In the genomic region with DNA sequence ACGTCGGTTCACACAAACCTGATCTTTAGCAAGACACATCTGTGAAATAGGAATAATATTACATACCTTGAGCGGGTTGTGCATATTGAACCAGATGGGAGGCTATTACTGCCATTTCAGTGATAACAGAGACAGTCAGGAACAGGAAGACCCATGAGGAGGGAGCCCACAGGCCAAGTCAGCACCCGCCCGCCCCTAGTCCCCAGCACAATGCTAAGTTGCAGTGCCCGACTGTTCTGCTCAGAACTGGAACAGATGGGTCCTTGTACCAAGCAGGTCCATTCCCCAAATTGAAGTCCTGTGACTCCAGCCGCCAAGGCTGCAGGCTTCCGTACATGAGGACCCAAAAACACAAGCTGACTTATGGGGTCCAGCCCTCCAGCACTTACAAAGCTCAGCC, we compare ENCODE assay signal across 14 cellular contexts. TPM values are rescaled to one million over a fixed set of nuclear protein-coding genes. Genes with fewer than 3 reads are reported as not detected.
DNase-seq lines count a peak whose midpoint lies in the region; ATAC-seq and TF ChIP-seq lines count a peak whose summit lies in the region.
"Had no signal": no experiment of that assay in that cellular context is flagged by ENCODE, and none has a peak within 500 bp of the region (broad histone marks: within the 10 kb centered on the region; RNA-seq: fewer than 3 reads in every experiment).

No MANE protein-coding gene starts in this region.

- peak overlapping the region; percentile 73 for H3K4me3 Mint-ChIP-seq in activated B cell treated with CpG ODN at 0.5 μM for 24 hours
- no peak overlapping the region for H3K4me3 Mint-ChIP-seq in chondrocyte (ENCODE audit: unreplicated experiment)

- H3K9me3 Mint-ChIP-seq in activated B cell treated with CpG ODN at 0.5 μM for 24 hours (no peaks in the 10 kb centered on the region), chondrocyte (ENCODE audit: low read depth) (no peaks in the 10 kb centered on the region)

- peaks cover 0 to 10% (median 0%) of the 10 kb centered on the region in 11 experiments; a peak in 1 of 22 replicates for H3K36me3 ChIP-seq in BLaER1 treated with 17β-estradiol and CSF1 and Interleukin-3, amounts not matched to agents 10 nM and 100 nM
- peaks cover 13% of the 10 kb centered on the region; the same call in 1 of the 2 replicates for H3K36me3 ChIP-seq in DND-41 (ENCODE audit: insufficient read depth, low read length)
- H3K36me3 ChIP-seq: pancreas had no signal

- H3K36me3 Mint-ChIP-seq in activated B cell treated with CpG ODN at 0.5 μM for 24 hours (ENCODE audit: low read depth) (peaks cover 95% of the 10 kb centered on the region), chondrocyte (ENCODE audit: low read depth) (peaks cover 9% of the 10 kb centered on the region)

- H4K20me1 ChIP-seq in BLaER1 treated with 17β-estradiol and CSF1 and Interleukin-3, amounts not matched to agents 10 nM and 100 nM = peaks cover 0 to 34% (median 0%) of the 10 kb centered on the region in 11 experiments; a peak in 8 of 22 replicates
- H4K20me1 ChIP-seq in DND-41 (ENCODE audit: insufficient read depth, low read length) = no peaks in the 10 kb centered on the region

- H3K9ac ChIP-seq in BLaER1 treated with 17β-estradiol and CSF1 and Interleukin-3, amounts not matched to agents 10 nM and 100 nM = peak overlapping the region in 1 of 11 experiments; percentile 1; a peak in 1 of 22 replicates
- H3K9ac ChIP-seq in DND-41 (ENCODE audit: low read depth, low read length) = peak overlapping the region; percentile 63

- peak overlapping the region; percentile 55 for H2AFZ ChIP-seq in DND-41 (ENCODE audit: low read depth, low read length)

- no peaks in the 10 kb centered on the region for H3K9me3 ChIP-seq in BLaER1 treated with 17β-estradiol and CSF1 and Interleukin-3, amounts not matched to agents 10 nM and 100 nM (replicated peaks in 1 of 11)
- H3K9me3 ChIP-seq in DND-41 (ENCODE audit: insufficient read depth, low read length, severe bottlenecking) = no peaks in the 10 kb centered on the region
- H3K9me3 ChIP-seq: mucosa of descending colon, pancreas, tibial artery had no signal

- H3K27ac Mint-ChIP-seq in activated B cell treated with CpG ODN at 0.5 μM for 24 hours = peak overlapping the region; percentile 98
- no peak overlapping the region for H3K27ac Mint-ChIP-seq in chondrocyte (ENCODE audit: unreplicated experiment)

- CTCF ChIA-PET in activated B cell treated with CpG ODN at 0.5 μM for 24 hours (lab: Charles Lee) = no interaction called here

- H3K4me3 ChIP-seq in BLaER1 treated with 17β-estradiol and CSF1 and Interleukin-3, amounts not matched to agents 10 nM and 100 nM = no peak overlapping the region
- H3K4me3 ChIP-seq in DND-41 (ENCODE audit: low read depth in 1 of 2, low read length in 2 of 2) = peak overlapping the region in 1 of 2 experiments; percentile 47; a peak in 2 of 4 replicates
- H3K4me3 ChIP-seq: mucosa of descending colon, pancreas, tibial artery had no signal

- H3K27ac ChIP-seq in BLaER1 treated with 17β-estradiol and CSF1 and Interleukin-3, amounts not matched to agents 10 nM and 100 nM = no peak overlapping the region
- peak overlapping the region; percentile 98 for H3K27ac ChIP-seq in DND-41 (ENCODE audit: low read length)

- H3K4me1 Mint-ChIP-seq in activated B cell treated with CpG ODN at 0.5 μM for 24 hours = peaks cover 100% of the 10 kb centered on the region
- H3K4me1 Mint-ChIP-seq in chondrocyte (ENCODE audit: low read depth) = peaks cover 44% of the 10 kb centered on the region

- no peaks in the 10 kb centered on the region for H3K27me3 ChIP-seq in BLaER1 treated with 17β-estradiol and CSF1 and Interleukin-3, amounts not matched to agents 10 nM and 100 nM
- H3K27me3 ChIP-seq in DND-41 (ENCODE audit: insufficient read depth, low read length, poor library complexity) = no peaks in the 10 kb centered on the region
- H3K27me3 ChIP-seq: pancreas, tibial artery had no signal

- peak overlapping the region; percentile 26 to 87 (median 72); a peak in 21 of 22 replicates for H3K4me2 ChIP-seq in BLaER1 treated with 17β-estradiol and CSF1 and Interleukin-3, amounts not matched to agents 10 nM and 100 nM
- H3K4me2 ChIP-seq in DND-41 (ENCODE audit: insufficient read depth, low read length) = peak overlapping the region; percentile 66

- H3K27me3 Mint-ChIP-seq in activated B cell treated with CpG ODN at 0.5 μM for 24 hours (no peaks in the 10 kb centered on the region), chondrocyte (ENCODE audit: low read depth) (no peaks in the 10 kb centered on the region)

- H3K4me1 ChIP-seq in BLaER1 treated with 17β-estradiol and CSF1 and Interleukin-3, amounts not matched to agents 10 nM and 100 nM = peaks cover 32 to 60% (median 55%) of the 10 kb centered on the region in 10 experiments
- peaks cover 69% of the 10 kb centered on the region for H3K4me1 ChIP-seq in DND-41 (ENCODE audit: insufficient read depth, low read length)

- TF ChIP-seq CTCF in DND-41 (IDR thresholded peaks at IDR 0.05; ENCODE audit: borderline replicate concordance, extremely low read depth, low read length, poor library complexity, severe bottlenecking) (no peak), activated B cell treated with CpG ODN at 0.5 μM for 24 hours (IDR thresholded peaks at IDR 0.05) (no peak), chondrocyte (IDR thresholded peaks at IDR 0.05) (no peak)

- intact Hi-C loops in activated B cell treated with CpG ODN at 0.5 μM for 24 hours (cut with micrococcal nuclease) = no loop called here

- peaks cover 19% of the 10 kb centered on the region; the same call in 1 of the 2 replicates for H3K79me2 ChIP-seq in DND-41 (ENCODE audit: insufficient read depth, low read length)

- POLR2A ChIA-PET in activated B cell treated with CpG ODN at 0.5 μM for 24 hours (lab: Charles Lee) = interaction anchor here (0.6 to 2.0 kb wide), 5 partner anchors 14 to 115 kb away, joined by 3 to 25 read pairs (median 3); no protein-coding TSS in a partner anchor

- ATAC-seq in DND-41 (ENCODE audit: insufficient read depth, low read depth) (peak; percentile 57), activated B cell treated with CpG ODN at 0.5 μM for 24 hours (ENCODE audit: low read depth) (no peak), GM21360 (IDR thresholded peaks at IDR 0.05; ENCODE audit: unreplicated experiment) (no peak), HG03108 (IDR thresholded peaks at IDR 0.05; ENCODE audit: unreplicated experiment) (no peak), GM21423 (IDR thresholded peaks at IDR 0.05; ENCODE audit: unreplicated experiment) (no peak)
- ATAC-seq: Panc1 had no signal

- peak; percentile 60 for DNase-seq in DND-41
- no peak for DNase-seq in activated B cell treated with CpG ODN at 0.5 μM for 24 hours
- peak; percentile 35 for DNase-seq in chondrocyte (ENCODE audit: low spot score)
- no peak for DNase-seq in NCI-H1417 (lab: John Stamatoyannopoulos, UW)
- DNase-seq: amygdala had no signal

RNA-seq across cellular contexts. Expression of a gene that starts 9.3 kb away (rescaled TPM):
- 198 and 199 TPM in 2 replicates for total RNA-seq in activated B cell treated with CpG ODN at 0.5 μM for 24 hours
- total RNA-seq in chondrocyte = 0.07 to 0.27 TPM in 2 of 3 replicates, not detected in the other
- total RNA-seq: cerebellum had no signal

RNA-seq across cellular contexts. Expression of a gene that starts 32.8 kb away (rescaled TPM):
- total RNA-seq in activated B cell treated with CpG ODN at 0.5 μM for 24 hours (20.4 and 21.9 TPM in 2 replicates), chondrocyte (131 to 145 TPM (median 138 TPM) in 3 replicates)

Comparison
In these comparisons a context has a peak if more than half of its experiments do, and no peak if none do; other contexts are left out.
1. DNase-seq: peak in DND-41 (single experiment) and chondrocyte (single experiment); none in activated B cell treated with CpG ODN at 0.5 μM for 24 hours (single experiment) and NCI-H1417 (0 of 3).
2. RNA of a gene that starts 9.3 kb away (total RNA-seq): 198 to 199 TPM in activated B cell treated with CpG ODN at 0.5 μM for 24 hours; 0.07 to 0.27 TPM in chondrocyte; every median in the first group is over 100 times any median in the second.